In genomic region chr19:54415208-54415900, GRCh38 we compare ENCODE assay signal across 10 cellular contexts. TPM values are rescaled to one million over a fixed set of nuclear protein-coding genes. Genes with fewer than 3 reads are reported as not detected.
A peak's percentile ranks its signal among the peaks of the same experiment; 100 is the strongest.
DNase-seq lines count a peak whose midpoint lies in the region; ATAC-seq, FAIRE-seq and TF ChIP-seq lines count a peak whose summit lies in the region.
"Had no signal": no experiment of that assay in that cellular context is flagged by ENCODE, and none has a peak within 500 bp of the region (broad histone marks: within the 10 kb centered on the region; RNA-seq: fewer than 3 reads in every experiment).

Gene TTYH1, plus strand, starts transcription at chr19:54415464. Its CDS starts 89 bp downstream, at chr19:54415553.

- H3K27me3 ChIP-seq in right cardiac atrium (ENCODE audit: control insufficient read depth, insufficient read depth): no peaks in the 10 kb centered on the region

- WGBS in right cardiac atrium: 2% methylated on average over 61 of the region's 68 CpGs

- peak within 1 kb of the TSS; percentile 3 for H3K4me3 ChIP-seq in right cardiac atrium (ENCODE audit: low read length)

- no peak for FAIRE-seq in GM12891 (lab: Jason Lieb, UNC)

- ATAC-seq in right cardiac atrium: no peak
- no peak for ATAC-seq in HG03095 (IDR thresholded peaks at IDR 0.05; ENCODE audit: unreplicated experiment)

- H3K4me1 ChIP-seq in right cardiac atrium (ENCODE audit: control insufficient read depth, insufficient read depth, low read length): no peaks in the 10 kb centered on the region

- DNase-seq in GM12891 (ENCODE audit: insufficient read length, low spot score) (peak; percentile 75), right cardiac atrium (no peak), AML-193 (lab: John Stamatoyannopoulos, UW) (no peak), DMS 273 treated with DMSO at 0.1 percent for 48 hours (lab: John Stamatoyannopoulos, UW) (no peak)
- DNase-seq in activated CD8-positive, alpha-beta memory T cell treated with anti-CD3 and anti-CD28 coated beads, Interleukin-2, amount 50 U/mL, for 48 hours: peak; percentile 86
- DNase-seq in stimulated activated CD4-positive, alpha-beta T cell treated with anti-CD3 and anti-CD28 coated beads, Interleukin-2, amount 100 ng/mL, for 24 hours: peak; percentile 46 to 61
- no peak for DNase-seq in NK-92 treated with Interleukin-12 subunit alpha and Interleukin-12 subunit beta, amount 100 ng/mL, for 24 hours (lab: John Stamatoyannopoulos, UW)
- DNase-seq: dermis blood vessel endothelial cell had no signal

- no peaks in the 10 kb centered on the region for H3K9me3 ChIP-seq in right cardiac atrium (ENCODE audit: control insufficient read depth, low read length)

- TF ChIP-seq POLR2A in GM12891 (IDR thresholded peaks at IDR 0.05; ENCODE audit: low read depth, low read length): no peak

- intact Hi-C loops in right cardiac atrium (cut with DNase I): no loop called here

- no peak within 1 kb of the TSS for H3K27ac ChIP-seq in right cardiac atrium (ENCODE audit: low read length)

TF ChIP-seq in GM12891, 5 proteins besides CTCF, POLR2A, EP300 and RAD21:
- TF ChIP-seq POU2F2 (IDR thresholded peaks at IDR 0.05; ENCODE audit: low read depth, low read length) (no peak), TAF1 (IDR thresholded peaks at IDR 0.05; ENCODE audit: low read depth, low read length) (no peak), PAX5 (IDR thresholded peaks at IDR 0.05; ENCODE audit: insufficient read depth, low read length, severe bottlenecking) (no peak), POLR2AphosphoS5 (IDR thresholded peaks at IDR 0.05; ENCODE audit: low read depth, low read length) (no peak), SPI1 (IDR thresholded peaks at IDR 0.05; ENCODE audit: low read depth, low read length) (no peak)

RNA-seq across cellular contexts. Expression of gene TTYH1, which starts in this region (rescaled TPM):
- 0.58 TPM for polyA plus RNA-seq in GM12891 (2012; ENCODE audit: low read depth, missing spikeins)
- 1 to 10 TPM; 2.4 to 3.0 (median 2.9) TPM for total RNA-seq in right cardiac atrium
- polyA plus RNA-seq in right cardiac atrium: 3.6 TPM
- total RNA-seq: dermis blood vessel endothelial cell, NCI-H460 had no signal

Comparison
In these comparisons a context has a peak if more than half of its experiments do, and no peak if none do; other contexts are left out.
1. DNase-seq: peak in GM12891 (single experiment), activated CD8-positive, alpha-beta memory T cell treated with anti-CD3 and anti-CD28 coated beads, Interleukin-2, amount 50 U/mL, for 48 hours (single experiment) and stimulated activated CD4-positive, alpha-beta T cell treated with anti-CD3 and anti-CD28 coated beads, Interleukin-2, amount 100 ng/mL, for 24 hours (2 of 2); none in right cardiac atrium (0 of 3), AML-193 (0 of 2), DMS 273 treated with DMSO at 0.1 percent for 48 hours (single experiment) and NK-92 treated with Interleukin-12 subunit alpha and Interleukin-12 subunit beta, amount 100 ng/mL, for 24 hours (single experiment).